ENCODE assay signal across 8 cellular contexts in genomic region chr4:104490770-104491395, GRCh38. TPM values are rescaled to one million over a fixed set of nuclear protein-coding genes. Genes with fewer than 3 reads are reported as not detected.
A peak's percentile ranks its signal among the peaks of the same experiment; 100 is the strongest.
DNase-seq lines count a peak whose midpoint lies in the region; ATAC-seq, FAIRE-seq and TF ChIP-seq lines count a peak whose summit lies in the region.

No MANE protein-coding gene starts in this region.

- H3K9me3 Mint-ChIP-seq in T-helper 1 cell treated with Interleukin-12 subunit alpha and Interleukin-12 subunit beta and Interleukin-4 antibody, amounts not matched to agents 30 μg/mL and 1 μg/mL, for 36 hours = no peaks in the 10 kb centered on the region

- TF ChIP-seq CTCF in GM12878 (IDR thresholded peaks at IDR 0.05 in 2 of 3, conservative IDR thresholded peaks at IDR 0.05 in 1 of 3; ENCODE audit: control insufficient read depth in 2 of 3, extremely low read depth in 1 of 3, insufficient read depth in 1 of 3, low read depth in 3 of 3, low read length in 3 of 3) (no peak), retinal pigment epithelial cell (conservative IDR thresholded peaks at IDR 0.05; ENCODE audit: low read depth, low read length) (no peak)

- peaks cover 16% of the 10 kb centered on the region for H3K4me1 ChIP-seq in GM12878 (ENCODE audit: control insufficient read depth, insufficient read depth, low read length)

- peak overlapping the region; percentile 89 for H3K9ac ChIP-seq in GM12878 (ENCODE audit: control insufficient read depth, insufficient read depth, low read length)

- BruUV-seq in GM12878 (replicated peaks; lab: Mats Ljungman, UMichigan) = TSS peak; percentile 84

- peaks cover 59% of the 10 kb centered on the region for H3K79me2 ChIP-seq in GM12878 (ENCODE audit: control insufficient read depth, insufficient read depth, low read length)

- ATAC-seq in GM18498 (IDR thresholded peaks at IDR 0.05; ENCODE audit: unreplicated experiment) (peak; percentile 38), HG02759 (IDR thresholded peaks at IDR 0.05; ENCODE audit: unreplicated experiment) (peak; percentile 34), GM12878 (peak; percentile 7), GM18519 (IDR thresholded peaks at IDR 0.05; ENCODE audit: low FRiP score, unreplicated experiment) (no peak)

- H3K27ac Mint-ChIP-seq in T-helper 1 cell treated with Interleukin-12 subunit alpha and Interleukin-12 subunit beta and Interleukin-4 antibody, amounts not matched to agents 30 μg/mL and 1 μg/mL, for 36 hours = no peak overlapping the region

- peak overlapping the region; percentile 78 for H3K4me3 ChIP-seq in GM12878
- H3K4me3 ChIP-seq in iPS-11a (ENCODE audit: low read depth, low read length) = peak overlapping the region; percentile 79
- peak overlapping the region; percentile 62 for H3K4me3 ChIP-seq in retinal pigment epithelial cell (ENCODE audit: low read length)

- no peak for TF ChIP-seq RAD21 in GM12878 (IDR thresholded peaks at IDR 0.05; ENCODE audit: insufficient read depth, low read depth, low read length)

- FAIRE-seq in GM12878 (lab: Jason Lieb, UNC) = no peak

- peak overlapping the region; percentile 83 for H2AFZ ChIP-seq in GM12878 (ENCODE audit: control insufficient read depth, low read depth, low read length)

- no peaks in the 10 kb centered on the region for H4K20me1 ChIP-seq in GM12878 (ENCODE audit: control insufficient read depth, insufficient read depth)

- under 1% methylated on average over 23 of the region's 40 CpGs for WGBS in GM12878 (ENCODE audit: insufficient coverage, insufficient replicate concordance, low lambda C conversion rate, missing lambda C conversion rate)

- in situ Hi-C loops in GM12878 (cut with MboI) = loop anchor here (10.0 kb wide), 1 partner anchor 374 kb away; no protein-coding TSS in a partner anchor

- H3K4me1 Mint-ChIP-seq in T-helper 1 cell treated with Interleukin-12 subunit alpha and Interleukin-12 subunit beta and Interleukin-4 antibody, amounts not matched to agents 30 μg/mL and 1 μg/mL, for 36 hours (ENCODE audit: low read depth) = peaks cover 13% of the 10 kb centered on the region

- POLR2A ChIA-PET in GM12878 (lab: Charles Lee) = interaction anchor here (0.9 to 1.4 kb wide), 2 partner anchors 29 to 39 kb away, joined by 3 read pairs; no protein-coding TSS in a partner anchor

- H3K27me3 ChIP-seq in GM12878 (replicated peaks in 1 of 2; ENCODE audit: control insufficient read depth in 2 of 2, insufficient read depth in 2 of 2, low read length in 1 of 2) = no peaks in the 10 kb centered on the region

- H3K27me3 Mint-ChIP-seq in T-helper 1 cell treated with Interleukin-12 subunit alpha and Interleukin-12 subunit beta and Interleukin-4 antibody, amounts not matched to agents 30 μg/mL and 1 μg/mL, for 36 hours (ENCODE audit: low read depth) = peaks cover 71% of the 10 kb centered on the region

- DNase-seq in NCI-H1417 treated with DMSO at 0.1 percent for 48 hours (lab: John Stamatoyannopoulos, UW) = peak; percentile 66
- no peak for DNase-seq in GM12878 (ENCODE audit: low read depth, low spot score)
- no peak for DNase-seq in retinal pigment epithelial cell (ENCODE audit: low read depth)

- H3K27ac ChIP-seq in GM12878 (ENCODE audit: control insufficient read depth, insufficient read depth) = peak overlapping the region; percentile 97

- RAD21 ChIA-PET in GM12878 (lab: Charles Lee; ENCODE audit: unreplicated experiment) = interaction anchor here (0.6 to 1.5 kb wide), 8 partner anchors 17 to 956 kb away, joined by 3 to 5 read pairs (median 3); no protein-coding TSS in a partner anchor

- peak overlapping the region; percentile 80 for H3K4me3 Mint-ChIP-seq in T-helper 1 cell treated with Interleukin-12 subunit alpha and Interleukin-12 subunit beta and Interleukin-4 antibody, amounts not matched to agents 30 μg/mL and 1 μg/mL, for 36 hours

- no peaks in the 10 kb centered on the region for H3K36me3 Mint-ChIP-seq in T-helper 1 cell treated with Interleukin-12 subunit alpha and Interleukin-12 subunit beta and Interleukin-4 antibody, amounts not matched to agents 30 μg/mL and 1 μg/mL, for 36 hours (ENCODE audit: low read depth)

- H3K9me3 ChIP-seq in GM12878 (replicated peaks; ENCODE audit: control insufficient read depth, insufficient read depth, low read length) = no peaks in the 10 kb centered on the region

- no peak for TF ChIP-seq EP300 in GM12878 (IDR thresholded peaks at IDR 0.05; ENCODE audit: borderline replicate concordance in 1 of 2, control insufficient read depth in 1 of 2, low read depth in 2 of 2, low read length in 2 of 2)

- CTCF ChIA-PET in GM12878 (lab: Yijun Ruan, JAX) = interaction anchor here (0.7 to 1.3 kb wide), 5 partner anchors 10 to 264 kb away, joined by 3 read pairs; no protein-coding TSS in a partner anchor

- H3K4me2 ChIP-seq in GM12878 (ENCODE audit: control insufficient read depth, insufficient read depth) = peak overlapping the region; percentile 94

- peak; percentile 63 for TF ChIP-seq POLR2A in GM12878 (IDR thresholded peaks at IDR 0.05; ENCODE audit: low read depth, low read length)

- H3K36me3 ChIP-seq in GM12878 (ENCODE audit: control insufficient read depth in 2 of 2, insufficient read depth in 2 of 2, low read length in 1 of 2) = no peaks in the 10 kb centered on the region

- intact Hi-C loops in GM12878 (cut with micrococcal nuclease; ENCODE audit: unreplicated experiment) = loop anchor here (1.0 to 10.0 kb wide), 8 partner anchors 251 to 1664 kb away; partner anchors contain the start of genes PPA2, TET2 and UBE2D3

- SMC1A ChIA-PET in GM12878 (lab: Charles Lee; ENCODE audit: uncharacterized antibody, unreplicated experiment) = interaction anchor here (0.6 to 1.7 kb wide), 6 partner anchors 9 to 259 kb away, joined by 3 to 11 read pairs (median 4); no protein-coding TSS in a partner anchor

TF ChIP-seq in GM12878, 131 proteins besides CTCF, POLR2A, EP300 and RAD21 (continues in another document):
- TF ChIP-seq JUNB (IDR thresholded peaks at IDR 0.05) (peak; percentile 34; the same call in 1 of the 2 replicates), FOXK2 (IDR thresholded peaks at IDR 0.05) (no peak), SUPT20H (IDR thresholded peaks at IDR 0.05; ENCODE audit: borderline replicate concordance, control insufficient read depth, low read depth, low read length) (no peak), ZNF207 (IDR thresholded peaks at IDR 0.05; ENCODE audit: borderline replicate concordance) (no peak), EGR1 (IDR thresholded peaks at IDR 0.05; ENCODE audit: borderline replicate concordance in 1 of 2, low read depth in 2 of 2, low read length in 2 of 2) (peak in 1 of 2 experiments; percentile 96; a peak in 2 of 3 replicates)
- TF ChIP-seq, protein P1, sequence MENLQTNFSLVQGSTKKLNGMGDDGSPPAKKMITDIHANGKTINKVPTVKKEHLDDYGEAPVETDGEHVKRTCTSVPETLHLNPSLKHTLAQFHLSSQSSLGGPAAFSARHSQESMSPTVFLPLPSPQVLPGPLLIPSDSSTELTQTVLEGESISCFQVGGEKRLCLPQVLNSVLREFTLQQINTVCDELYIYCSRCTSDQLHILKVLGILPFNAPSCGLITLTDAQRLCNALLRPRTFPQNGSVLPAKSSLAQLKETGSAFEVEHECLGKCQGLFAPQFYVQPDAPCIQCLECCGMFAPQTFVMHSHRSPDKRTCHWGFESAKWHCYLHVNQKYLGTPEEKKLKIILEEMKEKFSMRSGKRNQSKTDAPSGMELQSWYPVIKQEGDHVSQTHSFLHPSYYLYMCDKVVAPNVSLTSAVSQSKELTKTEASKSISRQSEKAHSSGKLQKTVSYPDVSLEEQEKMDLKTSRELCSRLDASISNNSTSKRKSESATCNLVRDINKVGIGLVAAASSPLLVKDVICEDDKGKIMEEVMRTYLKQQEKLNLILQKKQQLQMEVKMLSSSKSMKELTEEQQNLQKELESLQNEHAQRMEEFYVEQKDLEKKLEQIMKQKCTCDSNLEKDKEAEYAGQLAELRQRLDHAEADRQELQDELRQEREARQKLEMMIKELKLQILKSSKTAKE (IDR thresholded peaks at IDR 0.05; ENCODE audit: low read depth, poor library complexity, severe bottlenecking) = peak; percentile 12
- TF ChIP-seq, protein P2, sequence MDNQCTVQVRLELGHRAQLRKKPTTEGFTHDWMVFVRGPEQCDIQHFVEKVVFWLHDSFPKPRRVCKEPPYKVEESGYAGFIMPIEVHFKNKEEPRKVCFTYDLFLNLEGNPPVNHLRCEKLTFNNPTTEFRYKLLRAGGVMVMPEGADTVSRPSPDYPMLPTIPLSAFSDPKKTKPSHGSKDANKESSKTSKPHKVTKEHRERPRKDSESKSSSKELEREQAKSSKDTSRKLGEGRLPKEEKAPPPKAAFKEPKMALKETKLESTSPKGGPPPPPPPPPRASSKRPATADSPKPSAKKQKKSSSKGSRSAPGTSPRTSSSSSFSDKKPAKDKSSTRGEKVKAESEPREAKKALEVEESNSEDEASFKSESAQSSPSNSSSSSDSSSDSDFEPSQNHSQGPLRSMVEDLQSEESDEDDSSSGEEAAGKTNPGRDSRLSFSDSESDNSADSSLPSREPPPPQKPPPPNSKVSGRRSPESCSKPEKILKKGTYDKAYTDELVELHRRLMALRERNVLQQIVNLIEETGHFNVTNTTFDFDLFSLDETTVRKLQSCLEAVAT (IDR thresholded peaks at IDR 0.05) = no peak; the same call in 1 of the 2 replicates

RNA-seq across cellular contexts. Expression of gene CXXC4, which starts 3.8 kb away (rescaled TPM):
- 16.2 and 18.9 TPM in 2 replicates for total RNA-seq in GM12878 (2013; cell fraction: nucleolus; rRNA removed)
- total RNA-seq in GM12878 (2014; rRNA removed) = 7.4 and 9.8 TPM in 2 replicates
- 10.8 and 12.1 TPM in 2 replicates for total RNA-seq in GM12878 (2014; rRNA removed; fragmentation: Illumina TruSeq; extraction: Trizol)
- 11.1 and 12.0 TPM in 2 replicates for total RNA-seq in GM12878 (2021)
- polyA plus RNA-seq in GM12878 (2011; ENCODE audit: low read depth) = 1.3 TPM
- 8.2 and 11.1 TPM in 2 replicates for polyA plus RNA-seq in GM12878 (2011; rRNA removed)
- polyA plus RNA-seq in GM12878 (2011; cell fraction: cytosol; rRNA removed) = 2.6 and 2.9 TPM in 2 replicates
- 10.5 and 11.0 TPM in 2 replicates for polyA plus RNA-seq in GM12878 (2011; cell fraction: nucleus; rRNA removed)
- 2.8 and 3.5 TPM in 2 replicates for polyA plus RNA-seq in GM12878 (2012)
- 10.8 and 13.2 TPM in 2 replicates for polyA plus RNA-seq in GM12878 (2014; fragmentation: Illumina TruSeq; extraction: Trizol)
- 10 to 100 TPM in 1 of 2 experiments, 1 to 10 TPM in 1; 4.2 to 17.0 TPM for polyA plus RNA-seq in GM12878 (2014; fragmentation: Nextera tagmentation; extraction: Ambion mirVana)
- 6.1 and 6.2 TPM in 2 replicates for polyA plus RNA-seq in GM12878 (2014; rRNA removed)
- polyA plus RNA-seq in GM12878 (2016; fragmentation: Nextera tagmentation; extraction: Ambion mirVana) = 1 to 10 TPM; 6.4 to 7.4 TPM
- 6.9 and 8.4 TPM in 2 replicates for polyA minus RNA-seq in GM12878 (2011; rRNA and poly(A)+ RNA removed)
- 4.3 and 4.8 TPM in 2 replicates for polyA minus RNA-seq in GM12878 (2011; cell fraction: cytosol; rRNA and poly(A)+ RNA removed)
- 7.5 and 14.7 TPM in 2 replicates for polyA minus RNA-seq in GM12878 (2011; cell fraction: nucleus; rRNA and poly(A)+ RNA removed)
